21 cellular contexts compared by ENCODE assay signal in the genomic region with DNA sequence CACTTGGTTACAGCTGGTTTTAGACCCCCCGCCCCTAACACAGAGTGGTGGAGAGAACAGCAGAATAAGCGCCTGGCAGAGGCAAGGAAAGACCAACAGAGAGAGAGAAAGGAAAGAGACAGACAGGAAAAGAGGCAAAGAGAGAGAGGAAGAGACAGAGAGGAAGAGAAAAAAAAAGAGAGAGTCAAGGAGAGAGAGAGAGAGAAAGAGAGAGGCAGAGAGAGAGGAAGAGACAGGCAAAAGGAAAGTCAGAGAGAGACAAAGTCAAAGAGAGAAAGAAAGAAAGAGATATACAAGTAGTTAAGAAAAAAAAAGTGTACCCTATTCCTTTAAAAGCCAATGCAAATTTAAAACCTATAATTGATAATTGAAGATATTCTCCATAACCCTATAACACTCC. TPM values are rescaled to one million over a fixed set of nuclear protein-coding genes. Genes with fewer than 3 reads are reported as not detected.
DNase-seq lines count a peak whose midpoint lies in the region; ATAC-seq and FAIRE-seq lines count a peak whose summit lies in the region.
"Had no signal": no experiment of that assay in that cellular context is flagged by ENCODE, and none has a peak within 500 bp of the region (broad histone marks: within the 10 kb centered on the region; RNA-seq: fewer than 3 reads in every experiment).

No MANE protein-coding gene starts in this region.

- FAIRE-seq in GM19239 (lab: Jason Lieb, UNC) = no peak
- FAIRE-seq: A549 had no signal

- peaks cover 14% of the 10 kb centered on the region for H3K4me1 Mint-ChIP-seq in activated naive CD8-positive, alpha-beta T cell treated with anti-CD3 and anti-CD28 coated beads, Interleukin-2, amount 10 ng/mL, durations not matched to agents 7 days and 5 days
- H3K4me1 Mint-ChIP-seq in activated naive CD8-positive, alpha-beta T cell treated with anti-CD3 and anti-CD28 coated beads, Interleukin-2, amount 50 U/mL, for 24 hours = peaks cover 13% of the 10 kb centered on the region
- peaks cover 16% of the 10 kb centered on the region for H3K4me1 Mint-ChIP-seq in activated T-helper 1 cell treated with anti-CD3 and anti-CD28 coated beads, Interleukin-12 subunit alpha, Interleukin-12 subunit beta, Interleukin-2, Interleukin-4 antibody, amounts not matched to agents 30 ng/mL and 10 ng/mL and 1 ng/mL, durations not matched to agents 14 hours and 24 hours and 36 hours (ENCODE audit: low read depth)
- peaks cover 18% of the 10 kb centered on the region for H3K4me1 Mint-ChIP-seq in memory B cell
- H3K4me1 Mint-ChIP-seq: GM23338 had no signal

- intact Hi-C loops in activated T-helper 1 cell treated with anti-CD3 and anti-CD28 coated beads, Interleukin-12 subunit alpha, Interleukin-12 subunit beta, Interleukin-2, Interleukin-4 antibody, amounts not matched to agents 30 ng/mL and 10 ng/mL and 1 ng/mL, durations not matched to agents 14 hours and 24 hours and 36 hours (cut with micrococcal nuclease) = no loop called here

- peaks cover 2% of the 10 kb centered on the region for H3K27me3 Mint-ChIP-seq in activated naive CD8-positive, alpha-beta T cell treated with anti-CD3 and anti-CD28 coated beads, Interleukin-2, amount 10 ng/mL, durations not matched to agents 7 days and 5 days
- H3K27me3 Mint-ChIP-seq in activated naive CD8-positive, alpha-beta T cell treated with anti-CD3 and anti-CD28 coated beads, Interleukin-2, amount 50 U/mL, for 24 hours = no peaks in the 10 kb centered on the region
- peaks cover 13% of the 10 kb centered on the region for H3K27me3 Mint-ChIP-seq in activated T-helper 1 cell treated with anti-CD3 and anti-CD28 coated beads, Interleukin-12 subunit alpha, Interleukin-12 subunit beta, Interleukin-2, Interleukin-4 antibody, amounts not matched to agents 30 ng/mL and 10 ng/mL and 1 ng/mL, durations not matched to agents 14 hours and 24 hours and 36 hours (ENCODE audit: insufficient read depth)
- no peaks in the 10 kb centered on the region for H3K27me3 Mint-ChIP-seq in memory B cell

- no peaks in the 10 kb centered on the region for H3K36me3 Mint-ChIP-seq in activated naive CD8-positive, alpha-beta T cell treated with anti-CD3 and anti-CD28 coated beads, Interleukin-2, amount 10 ng/mL, durations not matched to agents 7 days and 5 days
- H3K36me3 Mint-ChIP-seq in activated naive CD8-positive, alpha-beta T cell treated with anti-CD3 and anti-CD28 coated beads, Interleukin-2, amount 50 U/mL, for 24 hours (ENCODE audit: low read depth) = no peaks in the 10 kb centered on the region
- H3K36me3 Mint-ChIP-seq in activated T-helper 1 cell treated with anti-CD3 and anti-CD28 coated beads, Interleukin-12 subunit alpha, Interleukin-12 subunit beta, Interleukin-2, Interleukin-4 antibody, amounts not matched to agents 30 ng/mL and 10 ng/mL and 1 ng/mL, durations not matched to agents 14 hours and 24 hours and 36 hours (ENCODE audit: low read depth) = peaks cover 2% of the 10 kb centered on the region
- H3K36me3 Mint-ChIP-seq in memory B cell = no peaks in the 10 kb centered on the region

- H3K9me3 Mint-ChIP-seq in activated naive CD8-positive, alpha-beta T cell treated with anti-CD3 and anti-CD28 coated beads, Interleukin-2, amount 10 ng/mL, durations not matched to agents 7 days and 5 days = peaks cover 1% of the 10 kb centered on the region
- H3K9me3 Mint-ChIP-seq in activated naive CD8-positive, alpha-beta T cell treated with anti-CD3 and anti-CD28 coated beads, Interleukin-2, amount 50 U/mL, for 24 hours = no peaks in the 10 kb centered on the region
- H3K9me3 Mint-ChIP-seq in activated T-helper 1 cell treated with anti-CD3 and anti-CD28 coated beads, Interleukin-12 subunit alpha, Interleukin-12 subunit beta, Interleukin-2, Interleukin-4 antibody, amounts not matched to agents 30 ng/mL and 10 ng/mL and 1 ng/mL, durations not matched to agents 14 hours and 24 hours and 36 hours = no peaks in the 10 kb centered on the region
- H3K9me3 Mint-ChIP-seq in memory B cell = no peaks in the 10 kb centered on the region
- H3K9me3 Mint-ChIP-seq: GM23338 had no signal

- DNase-seq in activated naive CD8-positive, alpha-beta T cell treated with anti-CD3 and anti-CD28 coated beads, Interleukin-2, amount 10 ng/mL, durations not matched to agents 7 days and 5 days = no peak
- no peak for DNase-seq in activated naive CD8-positive, alpha-beta T cell treated with anti-CD3 and anti-CD28 coated beads, Interleukin-2, amount 50 U/mL, for 24 hours
- no peak for DNase-seq in activated T-helper 1 cell treated with anti-CD3 and anti-CD28 coated beads, Interleukin-12 subunit alpha, Interleukin-12 subunit beta, Interleukin-2, Interleukin-4 antibody, amounts not matched to agents 30 ng/mL and 10 ng/mL and 1 ng/mL, durations not matched to agents 14 hours and 24 hours and 36 hours (ENCODE audit: low spot score)
- no peak for DNase-seq in memory B cell (ENCODE audit: low spot score in 2 of 2)
- DNase-seq in GM19239 (ENCODE audit: insufficient read length, low spot score) = no peak
- DNase-seq in dedifferentiated amniotic fluid mesenchymal stem cell (ENCODE audit: extremely low spot score) = no peak
- DNase-seq in SIG-M5 (lab: John Stamatoyannopoulos, UW) = no peak
- DNase-seq: BE2C; COR-L47; DMS79; NCI-H1105; NCI-H146; NCI-H2029; NCI-H2227 treated with DMSO at 0.1 percent for 48 hours; NCI-H510A treated with DMSO at 0.1 percent for 48 hours; NCI-H774; NK-92 treated with Interleukin-12 subunit alpha and Interleukin-12 subunit beta, amount 100 ng/mL, for 24 hours; SHP77 treated with DMSO at 0.1 percent for 48 hours had no signal

- POLR2A ChIA-PET in activated naive CD8-positive, alpha-beta T cell treated with anti-CD3 and anti-CD28 coated beads, Interleukin-2, amount 10 ng/mL, durations not matched to agents 7 days and 5 days (lab: Charles Lee) = no interaction called here

- ATAC-seq in activated naive CD8-positive, alpha-beta T cell treated with anti-CD3 and anti-CD28 coated beads, Interleukin-2, amount 10 ng/mL, durations not matched to agents 7 days and 5 days (ENCODE audit: low read depth) = no peak
- ATAC-seq in activated naive CD8-positive, alpha-beta T cell treated with anti-CD3 and anti-CD28 coated beads, Interleukin-2, amount 50 U/mL, for 24 hours = no peak
- ATAC-seq in memory B cell (ENCODE audit: low read depth) = no peak
- ATAC-seq in HG03139 (IDR thresholded peaks at IDR 0.05; ENCODE audit: unreplicated experiment) = no peak
- ATAC-seq: A549, GM23338 had no signal

- H3K27ac Mint-ChIP-seq in activated naive CD8-positive, alpha-beta T cell treated with anti-CD3 and anti-CD28 coated beads, Interleukin-2, amount 10 ng/mL, durations not matched to agents 7 days and 5 days = peak overlapping the region; percentile 14
- no peak overlapping the region for H3K27ac Mint-ChIP-seq in activated naive CD8-positive, alpha-beta T cell treated with anti-CD3 and anti-CD28 coated beads, Interleukin-2, amount 50 U/mL, for 24 hours
- H3K27ac Mint-ChIP-seq in activated T-helper 1 cell treated with anti-CD3 and anti-CD28 coated beads, Interleukin-12 subunit alpha, Interleukin-12 subunit beta, Interleukin-2, Interleukin-4 antibody, amounts not matched to agents 30 ng/mL and 10 ng/mL and 1 ng/mL, durations not matched to agents 14 hours and 24 hours and 36 hours = peak overlapping the region; percentile 24
- H3K27ac Mint-ChIP-seq in memory B cell = peak overlapping the region; percentile 14
- H3K27ac Mint-ChIP-seq: GM23338 had no signal

- peak overlapping the region; percentile 21 for H3K4me3 Mint-ChIP-seq in activated naive CD8-positive, alpha-beta T cell treated with anti-CD3 and anti-CD28 coated beads, Interleukin-2, amount 10 ng/mL, durations not matched to agents 7 days and 5 days
- H3K4me3 Mint-ChIP-seq in activated naive CD8-positive, alpha-beta T cell treated with anti-CD3 and anti-CD28 coated beads, Interleukin-2, amount 50 U/mL, for 24 hours = no peak overlapping the region
- peak overlapping the region; percentile 1 for H3K4me3 Mint-ChIP-seq in activated T-helper 1 cell treated with anti-CD3 and anti-CD28 coated beads, Interleukin-12 subunit alpha, Interleukin-12 subunit beta, Interleukin-2, Interleukin-4 antibody, amounts not matched to agents 30 ng/mL and 10 ng/mL and 1 ng/mL, durations not matched to agents 14 hours and 24 hours and 36 hours
- no peak overlapping the region for H3K4me3 Mint-ChIP-seq in memory B cell
- H3K4me3 Mint-ChIP-seq: GM23338 had no signal

RNA-seq across cellular contexts. Expression of gene NEK2, which starts 13.0 kb away (rescaled TPM):
- 10 to 100 TPM; 31.8 to 32.7 TPM for total RNA-seq in activated naive CD8-positive, alpha-beta T cell treated with anti-CD3 and anti-CD28 coated beads, Interleukin-2, amount 10 ng/mL, durations not matched to agents 7 days and 5 days
- 13.9 and 18.9 TPM in 2 replicates for total RNA-seq in activated T-helper 1 cell treated with anti-CD3 and anti-CD28 coated beads, Interleukin-12 subunit alpha, Interleukin-12 subunit beta, Interleukin-2, Interleukin-4 antibody, amounts not matched to agents 30 ng/mL and 10 ng/mL and 1 ng/mL, durations not matched to agents 14 hours and 24 hours and 36 hours

Comparison
In these comparisons a context has a peak if more than half of its experiments do, and no peak if none do; other contexts are left out.
1. H3K4me3 Mint-ChIP-seq: peak in activated naive CD8-positive, alpha-beta T cell treated with anti-CD3 and anti-CD28 coated beads, Interleukin-2, amount 10 ng/mL, durations not matched to agents 7 days and 5 days (single experiment) and activated T-helper 1 cell treated with anti-CD3 and anti-CD28 coated beads, Interleukin-12 subunit alpha, Interleukin-12 subunit beta, Interleukin-2, Interleukin-4 antibody, amounts not matched to agents 30 ng/mL and 10 ng/mL and 1 ng/mL, durations not matched to agents 14 hours and 24 hours and 36 hours (single experiment); none in activated naive CD8-positive, alpha-beta T cell treated with anti-CD3 and anti-CD28 coated beads, Interleukin-2, amount 50 U/mL, for 24 hours (single experiment) and memory B cell (single experiment).